In the genomic region with DNA sequence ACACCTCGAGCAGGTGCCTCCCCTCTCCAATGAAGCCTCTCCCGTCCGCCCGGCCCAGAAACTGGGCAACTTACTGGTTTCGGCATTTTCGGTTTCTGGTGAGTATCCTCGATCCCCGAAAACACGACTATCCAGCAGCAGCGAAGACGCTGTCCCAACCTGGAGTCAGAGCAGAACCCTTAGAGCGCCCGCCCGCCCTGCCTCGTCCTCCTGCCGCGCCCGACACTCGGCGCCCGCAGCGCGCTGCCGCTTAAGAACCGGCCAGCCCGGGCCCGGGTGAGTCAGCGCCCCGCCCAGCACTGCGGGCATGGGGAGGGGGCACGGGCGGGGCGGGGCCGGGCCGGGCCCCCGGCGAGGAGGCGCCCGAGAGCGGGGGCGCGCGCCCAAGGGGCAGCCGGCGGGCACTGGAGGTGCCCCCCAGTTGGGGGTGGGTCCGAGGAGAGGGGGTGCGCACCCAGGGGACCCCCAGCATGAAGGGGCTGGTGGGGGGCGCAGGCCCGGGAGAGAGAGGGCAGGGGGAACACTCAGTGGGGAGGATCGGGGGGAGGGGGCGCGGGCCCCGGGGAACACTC, we compare ENCODE assay signal across 8 cellular contexts. TPM values are rescaled to one million over a fixed set of nuclear protein-coding genes. Genes with fewer than 3 reads are reported as not detected.
DNase-seq lines count a peak whose midpoint lies in the region; ATAC-seq and TF ChIP-seq lines count a peak whose summit lies in the region.

No MANE protein-coding gene starts in this region.

- peak overlapping the region; percentile 81 for H3K4me3 ChIP-seq in AG04449 (ENCODE audit: low read depth, low read length)

- ATAC-seq in GM18868 (IDR thresholded peaks at IDR 0.05; ENCODE audit: unreplicated experiment) (peak; percentile 48), HG03139 (IDR thresholded peaks at IDR 0.05; ENCODE audit: unreplicated experiment) (peak; percentile 29)

- no peak for DNase-seq in AG04449 (ENCODE audit: low read depth, low spot score)
- DNase-seq in NOMO-1 treated with DMSO at 0.1 percent for 48 hours (lab: John Stamatoyannopoulos, UW; ENCODE audit: unreplicated experiment), result peak; percentile 39
- DNase-seq in activated CD8-positive, alpha-beta memory T cell treated with anti-CD3 and anti-CD28 coated beads, Interleukin-2, amount 50 U/mL, for 48 hours, result peak; percentile 90
- peak; percentile 63 for DNase-seq in epidermal melanocyte (ENCODE audit: insufficient read length, low spot score)
- DNase-seq in mucosa of gallbladder (ENCODE audit: low spot score), result peak; percentile 78
- DNase-seq in stimulated activated CD8-positive, alpha-beta memory T cell treated with anti-CD3 and anti-CD28 coated beads, Interleukin-7, amount 100 ng/mL, for 1 hour (ENCODE audit: low read depth in 2 of 2), result peak; percentile 64 to 65

- no peak for TF ChIP-seq CTCF in AG04449 (IDR thresholded peaks at IDR 0.05; ENCODE audit: insufficient read depth, low read length, missing control alignments)

- POLR2A ChIA-PET in AG04449 (lab: Yijun Ruan, JAX), result interaction anchor here (0.6 kb wide), 1 partner anchor 635 kb away, joined by 3 read pairs; no protein-coding TSS in a partner anchor

- CTCF ChIA-PET in AG04449 (lab: Yijun Ruan, JAX), result no interaction called here

RNA-seq across cellular contexts. Expression of gene EZR, which starts 1.1 kb away (rescaled TPM):
- total RNA-seq in mucosa of gallbladder, result 297 TPM
